In the genomic region with DNA sequence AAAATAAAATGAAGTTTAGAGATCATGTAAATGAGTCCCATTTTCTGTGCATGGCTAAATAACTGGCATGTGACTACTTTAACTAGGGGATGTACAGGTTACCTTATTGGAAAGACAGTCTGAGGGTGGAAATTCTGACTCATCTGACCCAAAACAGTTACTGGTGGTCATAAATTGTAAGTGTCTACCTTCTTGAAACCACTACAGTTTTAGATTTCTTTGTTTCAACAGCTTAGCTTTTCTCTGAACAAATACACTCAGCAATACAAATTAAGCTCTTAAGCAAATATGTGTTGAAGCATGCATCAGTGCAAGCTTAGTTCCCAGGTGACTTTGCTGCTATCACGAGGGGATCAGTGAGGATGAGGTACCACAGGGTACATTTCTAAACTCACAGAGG, we compare ENCODE assay signal across 12 cellular contexts.
DNase-seq lines count a peak whose midpoint lies in the region; ATAC-seq and TF ChIP-seq lines count a peak whose summit lies in the region.
"Had no signal": no experiment of that assay in that cellular context is flagged by ENCODE, and none has a peak within 500 bp of the region (broad histone marks: within the 10 kb centered on the region; RNA-seq: fewer than 3 reads in every experiment).

No MANE protein-coding gene starts in this region.

- ATAC-seq in GM18517 (IDR thresholded peaks at IDR 0.05; ENCODE audit: unreplicated experiment) (peak; percentile 75), HG02870 (IDR thresholded peaks at IDR 0.05; ENCODE audit: unreplicated experiment) (peak; percentile 87), psoas muscle (no peak)

- H3K4me1 ChIP-seq in psoas muscle, result no peaks in the 10 kb centered on the region

- H3K27me3 ChIP-seq in psoas muscle (ENCODE audit: insufficient read depth in 3 of 3, low read length in 2 of 3), result peaks cover 0 to 1% (median 0%) of the 10 kb centered on the region in 3 donors

- no peaks in the 10 kb centered on the region for H3K36me3 ChIP-seq in psoas muscle (ENCODE audit: insufficient read depth in 1 of 2, low read depth in 1 of 2)

- no peaks in the 10 kb centered on the region for H3K9me3 ChIP-seq in psoas muscle

- H3K4me3 ChIP-seq in psoas muscle, result no peak overlapping the region

- DNase-seq in DMS53 (lab: John Stamatoyannopoulos, UW) (peak; percentile 98), NCI-H345 (lab: John Stamatoyannopoulos, UW) (peak; percentile 71), NCI-H82 (lab: John Stamatoyannopoulos, UW) (no peak), HUDEP-2 (lab: John Stamatoyannopoulos, UW; ENCODE audit: unreplicated experiment in 76 of 76) (no peak), psoas muscle (no peak)
- DNase-seq in stimulated activated naive CD4-positive, alpha-beta T cell treated with Interleukin-2 at 50 U/mL for 16 hours (lab: John Stamatoyannopoulos, UW), result no peak
- DNase-seq: activated CD4-positive, CD25-positive, alpha-beta regulatory T cell treated with anti-CD3 and anti-CD28 coated beads, Interleukin-2, amount 50 U/mL, for 72 hours; endodermal cell; hypothalamus; NCI-H1092 had no signal

- no peak overlapping the region for H3K27ac ChIP-seq in psoas muscle

- no peak for TF ChIP-seq CTCF in psoas muscle (IDR thresholded peaks at IDR 0.05)

- 71 to 77% (median 74%) methylated on average over 1 of the region's 1 CpG for whole genome bisulfite sequencing in psoas muscle, 3 donors

- intact Hi-C loops in psoas muscle (cut with DNase I), result no loop called here

Comparison
In these comparisons a context has a peak if more than half of its experiments do, and no peak if none do; other contexts are left out.
1. DNase-seq: peak in DMS53 (single experiment) and NCI-H345 (single experiment); none in NCI-H82 (single experiment), HUDEP-2 (0 of 76), psoas muscle (0 of 2) and stimulated activated naive CD4-positive, alpha-beta T cell treated with Interleukin-2 at 50 U/mL for 16 hours (single experiment).
2. ATAC-seq: peak in GM18517 (single experiment) and HG02870 (single experiment); none in psoas muscle (0 of 4).